ENCODE assay signal across 2 cellular contexts in genomic region chr10:79068562-79069324, GRCh38.
TF ChIP-seq lines count a peak whose summit lies in the region.

Gene ZMIZ1, plus strand, starts transcription at chr10:79068966. Its CDS starts 132,667 bp downstream, at chr10:79201633.

TF ChIP-seq in A549, 52 proteins besides CTCF, POLR2A, EP300 and RAD21 (continued from another document and continues in another):
- TF ChIP-seq E2F6 (IDR thresholded peaks at IDR 0.05; ENCODE audit: borderline replicate concordance, low read depth) (no peak), MAX (IDR thresholded peaks at IDR 0.05) (peak; percentile 65; the same call in 1 of the 2 replicates), CEBPB (IDR thresholded peaks at IDR 0.05) (peak in 1 of 2 experiments; percentile 39; a peak in 1 of 4 replicates), PHF8 (IDR thresholded peaks at IDR 0.05; ENCODE audit: borderline replicate concordance, low read depth) (no peak), HEYL (CRISPR knock-in tag; IDR thresholded peaks at IDR 0.05) (no peak), ZC3H11A (IDR thresholded peaks at IDR 0.05) (no peak), FOXS1 (CRISPR knock-in tag; IDR thresholded peaks at IDR 0.05) (no peak), ELK1 (IDR thresholded peaks at IDR 0.05; ENCODE audit: low read depth, low read length) (no peak), HOXB5 (CRISPR knock-in tag; IDR thresholded peaks at IDR 0.05) (no peak), TP53 (CRISPR knock-in tag; IDR thresholded peaks at IDR 0.05) (no peak), CBX8 (IDR thresholded peaks at IDR 0.05) (no peak), SMC3 (IDR thresholded peaks at IDR 0.05) (peak; percentile 52), RARB (CRISPR knock-in tag; IDR thresholded peaks at IDR 0.05) (no peak), POLR2AphosphoS2 (conservative IDR thresholded peaks at IDR 0.05; ENCODE audit: low read length) (no peak), ZNF302 (CRISPR knock-in tag; IDR thresholded peaks at IDR 0.05) (no peak), CHD4 (IDR thresholded peaks at IDR 0.05; ENCODE audit: borderline replicate concordance) (no peak), CBX2 (IDR thresholded peaks at IDR 0.05; ENCODE audit: borderline replicate concordance, low read depth) (no peak), MYC (IDR thresholded peaks at IDR 0.05; ENCODE audit: borderline replicate concordance, low read length) (0 out of 2 replicates have a peak, but pooled peaks have one; percentile 47), USF2 (IDR thresholded peaks at IDR 0.05) (no peak), ZSCAN20 (CRISPR knock-in tag; IDR thresholded peaks at IDR 0.05) (no peak), EHMT2 (IDR thresholded peaks at IDR 0.05; ENCODE audit: low read depth) (no peak), PBX3 (IDR thresholded peaks at IDR 0.05) (no peak; the same call in 1 of the 2 replicates), REST (IDR thresholded peaks at IDR 0.05) (no peak), KDM5A (IDR thresholded peaks at IDR 0.05) (no peak), HOXA7 (CRISPR knock-in tag; IDR thresholded peaks at IDR 0.05) (no peak), CHD2 (IDR thresholded peaks at IDR 0.05; ENCODE audit: low read length, partially characterized antibody) (no peak), NPAS2 (CRISPR knock-in tag; IDR thresholded peaks at IDR 0.05; ENCODE audit: borderline replicate concordance) (no peak), RFX5 (IDR thresholded peaks at IDR 0.05) (0 out of 2 replicates have a peak, but pooled peaks have one; percentile 49), RNF2 (IDR thresholded peaks at IDR 0.05; ENCODE audit: borderline replicate concordance, low read depth) (no peak), HOXB13 (CRISPR knock-in tag; IDR thresholded peaks at IDR 0.05; ENCODE audit: low read depth) (no peak), TFCP2L1 (CRISPR knock-in tag; IDR thresholded peaks at IDR 0.05) (no peak), MAZ (IDR thresholded peaks at IDR 0.05; ENCODE audit: borderline replicate concordance, low read depth, low read length) (peak; percentile 61; the same call in 1 of the 2 replicates)

TF ChIP-seq in WTC11, 78 proteins besides CTCF, POLR2A, EP300 and RAD21 (continued from another document):
- no peak for TF ChIP-seq TCF7 (CRISPR knock-in tag; IDR thresholded peaks at IDR 0.05; ENCODE audit: low read depth)
